Comparison of ENCODE assay signal across 33 cellular contexts in the genomic region with DNA sequence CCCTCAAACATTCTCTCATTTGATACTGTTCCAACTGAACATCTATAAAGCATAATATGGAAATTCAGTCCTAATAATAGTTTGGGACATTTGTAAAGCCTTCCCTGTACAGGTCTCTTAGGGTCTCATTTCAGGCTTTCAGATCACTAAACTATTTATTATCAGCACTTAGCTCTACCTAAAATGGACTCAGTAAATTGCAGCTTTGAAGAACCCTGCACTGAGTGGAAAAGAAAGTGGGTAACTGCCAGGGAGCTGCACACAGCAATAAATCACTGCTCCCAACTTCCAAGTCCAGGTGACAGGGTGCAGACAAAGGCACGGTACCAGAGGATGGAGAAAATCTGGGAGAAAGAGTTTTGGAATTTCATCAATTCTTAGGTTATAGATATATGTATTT.
"Had no signal": no experiment of that assay in that cellular context is flagged by ENCODE, and none has a peak within 500 bp of the region (broad histone marks: within the 10 kb centered on the region; RNA-seq: fewer than 3 reads in every experiment).

No MANE protein-coding gene starts in this region.

- H3K27me3 Mint-ChIP-seq: activated CD4-positive, alpha-beta memory T cell treated with anti-CD3 and anti-CD28 coated beads, Interleukin-2, amount 10 ng/mL, durations not matched to agents 7 days and 5 days; activated CD4-positive, alpha-beta T cell treated with anti-CD3 and anti-CD28 coated beads, Interleukin-2, amount 10 ng/mL, durations not matched to agents 7 days and 5 days; activated naive CD4-positive, alpha-beta T cell treated with anti-CD3 and anti-CD28 coated beads, Interleukin-2, amount 10 ng/mL, durations not matched to agents 7 days and 5 days; activated naive CD8-positive, alpha-beta T cell treated with anti-CD3 and anti-CD28 coated beads, Interleukin-2, amount 10 ng/mL, durations not matched to agents 7 days and 5 days; activated T-cell treated with anti-CD3 and anti-CD28 coated beads, Interleukin-2, amount 50 U/mL, for 24 hours; dendritic cell treated with granulocyte-macrophage colony-stimulating factor and Interleukin-4, amounts not matched to agents 40 ng/mL and 50 ng/mL, for 4 days had no signal

- H3K4me3 Mint-ChIP-seq: activated CD4-positive, alpha-beta memory T cell treated with anti-CD3 and anti-CD28 coated beads, Interleukin-2, amount 10 ng/mL, durations not matched to agents 7 days and 5 days; activated CD4-positive, alpha-beta T cell treated with anti-CD3 and anti-CD28 coated beads, Interleukin-2, amount 10 ng/mL, durations not matched to agents 7 days and 5 days; activated naive CD4-positive, alpha-beta T cell treated with anti-CD3 and anti-CD28 coated beads, Interleukin-2, amount 10 ng/mL, durations not matched to agents 7 days and 5 days; activated naive CD8-positive, alpha-beta T cell treated with anti-CD3 and anti-CD28 coated beads, Interleukin-2, amount 10 ng/mL, durations not matched to agents 7 days and 5 days; activated T-cell treated with anti-CD3 and anti-CD28 coated beads, Interleukin-2, amount 50 U/mL, for 24 hours; activated T-cell treated with anti-CD3 and anti-CD28 coated beads, Interleukin-2, amount 50 U/mL, for 72 hours; brain; dendritic cell treated with granulocyte-macrophage colony-stimulating factor and Interleukin-4, amounts not matched to agents 40 ng/mL and 50 ng/mL, for 4 days; endodermal cell; WTC11 had no signal

- H3K27ac Mint-ChIP-seq: activated CD4-positive, alpha-beta memory T cell treated with anti-CD3 and anti-CD28 coated beads, Interleukin-2, amount 10 ng/mL, durations not matched to agents 7 days and 5 days; activated CD4-positive, alpha-beta T cell treated with anti-CD3 and anti-CD28 coated beads, Interleukin-2, amount 10 ng/mL, durations not matched to agents 7 days and 5 days; activated naive CD4-positive, alpha-beta T cell treated with anti-CD3 and anti-CD28 coated beads, Interleukin-2, amount 10 ng/mL, durations not matched to agents 7 days and 5 days; activated naive CD8-positive, alpha-beta T cell treated with anti-CD3 and anti-CD28 coated beads, Interleukin-2, amount 10 ng/mL, durations not matched to agents 7 days and 5 days; activated T-cell treated with anti-CD3 and anti-CD28 coated beads, Interleukin-2, amount 50 U/mL, for 24 hours; activated T-cell treated with anti-CD3 and anti-CD28 coated beads, Interleukin-2, amount 50 U/mL, for 72 hours; brain; dendritic cell treated with granulocyte-macrophage colony-stimulating factor and Interleukin-4, amounts not matched to agents 40 ng/mL and 50 ng/mL, for 4 days; endodermal cell; WTC11 had no signal

- H3K36me3 ChIP-seq: ascending aorta, breast epithelium, cardiac muscle cell, colonic mucosa, gastrocnemius medialis had no signal

- ATAC-seq: activated naive CD4-positive, alpha-beta T cell treated with anti-CD3 and anti-CD28 coated beads, Interleukin-2, amount 50 U/mL, for 72 hours; activated T-cell treated with anti-CD3 and anti-CD28 coated beads, Interleukin-2, amount 50 U/mL, for 72 hours; esophagus mucosa; foreskin keratinocyte; gastrocnemius medialis; heart left ventricle; WTC11 had no signal

- H3K9me3 Mint-ChIP-seq: activated CD4-positive, alpha-beta memory T cell treated with anti-CD3 and anti-CD28 coated beads, Interleukin-2, amount 10 ng/mL, durations not matched to agents 7 days and 5 days; activated CD4-positive, alpha-beta T cell treated with anti-CD3 and anti-CD28 coated beads, Interleukin-2, amount 10 ng/mL, durations not matched to agents 7 days and 5 days; activated naive CD4-positive, alpha-beta T cell treated with anti-CD3 and anti-CD28 coated beads, Interleukin-2, amount 10 ng/mL, durations not matched to agents 7 days and 5 days; activated naive CD4-positive, alpha-beta T cell treated with anti-CD3 and anti-CD28 coated beads, Interleukin-2, amount 50 U/mL, for 72 hours; activated naive CD8-positive, alpha-beta T cell treated with anti-CD3 and anti-CD28 coated beads, Interleukin-2, amount 10 ng/mL, durations not matched to agents 7 days and 5 days; activated T-cell treated with anti-CD3 and anti-CD28 coated beads, Interleukin-2, amount 50 U/mL, for 24 hours; activated T-cell treated with anti-CD3 and anti-CD28 coated beads, Interleukin-2, amount 50 U/mL, for 72 hours; brain; dendritic cell treated with granulocyte-macrophage colony-stimulating factor and Interleukin-4, amounts not matched to agents 40 ng/mL and 50 ng/mL, for 4 days; endodermal cell; WTC11 had no signal

- DNase-seq: activated CD4-positive, alpha-beta memory T cell treated with anti-CD3 and anti-CD28 coated beads, Interleukin-2, amount 10 ng/mL, durations not matched to agents 7 days and 5 days; activated CD4-positive, alpha-beta T cell treated with anti-CD3 and anti-CD28 coated beads for 1 hour; activated CD4-positive, alpha-beta T cell treated with anti-CD3 and anti-CD28 coated beads for 4 hours; activated CD4-positive, alpha-beta T cell treated with anti-CD3 and anti-CD28 coated beads, Interleukin-2, amount 10 ng/mL, durations not matched to agents 7 days and 5 days; activated CD4-positive, alpha-beta T cell treated with anti-CD3 and anti-CD28 coated beads, Interleukin-2, amount 50 U/mL, for 4 hours; activated CD8-positive, alpha-beta memory T cell treated with anti-CD3 and anti-CD28 coated beads, Interleukin-2, amount 50 U/mL, for 48 hours; activated gamma-delta T cell; activated naive CD4-positive, alpha-beta T cell; activated naive CD4-positive, alpha-beta T cell treated with anti-CD3 and anti-CD28 coated beads, Interleukin-2, amount 10 ng/mL, durations not matched to agents 7 days and 5 days; activated naive CD8-positive, alpha-beta T cell treated with anti-CD3 and anti-CD28 coated beads, Interleukin-2, amount 10 ng/mL, durations not matched to agents 7 days and 5 days; activated T-cell treated with anti-CD3 and anti-CD28 coated beads for 4 hours; activated T-cell treated with anti-CD3 and anti-CD28 coated beads, Interleukin-2, amount 50 U/mL, for 24 hours; activated T-cell treated with anti-CD3 and anti-CD28 coated beads, Interleukin-2, amount 50 U/mL, for 72 hours; central memory CD4-positive, alpha-beta T cell; cerebellar nuclear complex; colonic mucosa; dorsolateral prefrontal cortex; effector memory CD4-positive, alpha-beta T cell; endodermal cell; foreskin keratinocyte; gastrocnemius medialis; glutamatergic neuron; heart left ventricle; T-helper 2 cell had no signal

- H3K4me3 ChIP-seq: ascending aorta, breast epithelium, cardiac muscle cell, colonic mucosa, dorsolateral prefrontal cortex, gastrocnemius medialis, heart left ventricle had no signal

- H3K4me1 ChIP-seq: ascending aorta, breast epithelium, colonic mucosa, foreskin keratinocyte, gastrocnemius medialis had no signal

- H3K36me3 Mint-ChIP-seq: WTC11 had no signal

- H3K27ac ChIP-seq: ascending aorta, breast epithelium, cardiac muscle cell, colonic mucosa, foreskin keratinocyte, gastrocnemius medialis, heart left ventricle, VCaP had no signal

- H3K4me1 Mint-ChIP-seq: endodermal cell, WTC11 had no signal

- H3K9me3 ChIP-seq: ascending aorta, breast epithelium, colonic mucosa, gastrocnemius medialis, heart left ventricle had no signal

- H3K27me3 ChIP-seq: ascending aorta, breast epithelium, cardiac muscle cell, colonic mucosa, dorsolateral prefrontal cortex, foreskin keratinocyte, gastrocnemius medialis, heart left ventricle had no signal
